7 cellular contexts compared by ENCODE assay signal in genomic region chr6:27019651-27020552, GRCh38.
DNase-seq lines count a peak whose midpoint lies in the region; FAIRE-seq and TF ChIP-seq lines count a peak whose summit lies in the region.

No MANE protein-coding gene starts in this region.

- H3K27ac ChIP-seq in neutrophil (no peak overlapping the region), thymus (ENCODE audit: low read depth) (peak overlapping the region; percentile 61)

- no peaks in the 10 kb centered on the region for H3K36me3 Mint-ChIP-seq in activated naive CD4-positive, alpha-beta T cell treated with anti-CD3 and anti-CD28 coated beads, Interleukin-2, amount 50 U/mL, for 24 hours
- no peaks in the 10 kb centered on the region for H3K36me3 Mint-ChIP-seq in glutamatergic neuron (ENCODE audit: unreplicated experiment)

- H3K9me3 ChIP-seq in neutrophil = no peaks in the 10 kb centered on the region
- H3K9me3 ChIP-seq in thymus (ENCODE audit: control insufficient read depth) = no peaks in the 10 kb centered on the region

- H3K27me3 ChIP-seq in neutrophil (peaks cover 41% of the 10 kb centered on the region), thymus (ENCODE audit: control insufficient read depth, insufficient read depth) (peaks cover 6% of the 10 kb centered on the region)

- H3K4me3 ChIP-seq in neutrophil (ENCODE audit: low read depth in 1 of 2, low read length in 1 of 2) (peak overlapping the region; percentile 46 to 53), thymus (ENCODE audit: low read length) (peak overlapping the region; percentile 34)

- peak; percentile 59 for FAIRE-seq in GM18507 (lab: Jason Lieb, UNC)

- H3K4me1 Mint-ChIP-seq in activated naive CD4-positive, alpha-beta T cell treated with anti-CD3 and anti-CD28 coated beads, Interleukin-2, amount 50 U/mL, for 24 hours = peaks cover 13% of the 10 kb centered on the region
- peaks cover 4% of the 10 kb centered on the region for H3K4me1 Mint-ChIP-seq in glutamatergic neuron (ENCODE audit: low read depth, unreplicated experiment)

- H3K27me3 Mint-ChIP-seq in activated naive CD4-positive, alpha-beta T cell treated with anti-CD3 and anti-CD28 coated beads, Interleukin-2, amount 50 U/mL, for 24 hours = peaks cover 17% of the 10 kb centered on the region
- H3K27me3 Mint-ChIP-seq in glutamatergic neuron (ENCODE audit: unreplicated experiment) = peaks cover 7% of the 10 kb centered on the region

- H3K27ac Mint-ChIP-seq in activated naive CD4-positive, alpha-beta T cell treated with anti-CD3 and anti-CD28 coated beads, Interleukin-2, amount 50 U/mL, for 24 hours = peak overlapping the region; percentile 36
- H3K27ac Mint-ChIP-seq in glutamatergic neuron (ENCODE audit: unreplicated experiment) = peak overlapping the region; percentile 88

- no peaks in the 10 kb centered on the region for H3K36me3 ChIP-seq in neutrophil
- no peaks in the 10 kb centered on the region for H3K36me3 ChIP-seq in thymus (ENCODE audit: control insufficient read depth, insufficient read depth)

- H3K9me3 Mint-ChIP-seq in activated naive CD4-positive, alpha-beta T cell treated with anti-CD3 and anti-CD28 coated beads, Interleukin-2, amount 50 U/mL, for 24 hours = peaks cover 6% of the 10 kb centered on the region
- H3K9me3 Mint-ChIP-seq in glutamatergic neuron (ENCODE audit: unreplicated experiment) = peaks cover 10% of the 10 kb centered on the region

- peak; percentile 36 for DNase-seq in GM18507 (ENCODE audit: extremely low spot score, insufficient read length, low read depth)
- peak; percentile 92 for DNase-seq in HS-27A (ENCODE audit: low read depth)
- DNase-seq in RKO (ENCODE audit: low spot score) = peak; percentile 97
- DNase-seq in glutamatergic neuron = peak; percentile 84

- H3K4me3 Mint-ChIP-seq in activated naive CD4-positive, alpha-beta T cell treated with anti-CD3 and anti-CD28 coated beads, Interleukin-2, amount 50 U/mL, for 24 hours = peak overlapping the region; percentile 78
- H3K4me3 Mint-ChIP-seq in glutamatergic neuron (ENCODE audit: unreplicated experiment) = peak overlapping the region; percentile 90

- H3K4me1 ChIP-seq in neutrophil (ENCODE audit: control insufficient read depth in 1 of 2, insufficient read depth in 1 of 2, low read depth in 1 of 2, low read length in 1 of 2) (peaks cover 7% of the 10 kb centered on the region in 2 experiments), thymus (ENCODE audit: control insufficient read depth, insufficient read depth, low read length) (no peaks in the 10 kb centered on the region)

- TF ChIP-seq CTCF in glutamatergic neuron (IDR thresholded peaks at IDR 0.05; ENCODE audit: partially characterized antibody, unreplicated experiment) = no peak
- no peak for TF ChIP-seq CTCF in neutrophil (IDR thresholded peaks at IDR 0.05)

- WGBS in thymus = 10% methylated on average over 58 of the region's 58 CpGs

Comparison
In these comparisons a context has a peak if more than half of its experiments do, and no peak if none do; other contexts are left out.
1. DNase-seq: peak in every context shown above with its lines; median percentile 97 in RKO; 92 in HS-27A; 84 in glutamatergic neuron; 36 in GM18507.